ENCODE assay signal across 1 cellular context in genomic region chr6:109079981-109080380, GRCh38.
TF ChIP-seq lines count a peak whose summit lies in the region.

No MANE protein-coding gene starts in this region.

TF ChIP-seq in K562, 482 proteins besides CTCF, POLR2A, EP300 and RAD21:
- TF ChIP-seq E2F1 (CRISPR knock-in tag; IDR thresholded peaks at IDR 0.05) (no peak), RFX1 (IDR thresholded peaks at IDR 0.05) (peak; percentile 40), ZNF12 (CRISPR knock-in tag; IDR thresholded peaks at IDR 0.05) (no peak)
